19 cellular contexts compared by ENCODE assay signal in the genomic region with DNA sequence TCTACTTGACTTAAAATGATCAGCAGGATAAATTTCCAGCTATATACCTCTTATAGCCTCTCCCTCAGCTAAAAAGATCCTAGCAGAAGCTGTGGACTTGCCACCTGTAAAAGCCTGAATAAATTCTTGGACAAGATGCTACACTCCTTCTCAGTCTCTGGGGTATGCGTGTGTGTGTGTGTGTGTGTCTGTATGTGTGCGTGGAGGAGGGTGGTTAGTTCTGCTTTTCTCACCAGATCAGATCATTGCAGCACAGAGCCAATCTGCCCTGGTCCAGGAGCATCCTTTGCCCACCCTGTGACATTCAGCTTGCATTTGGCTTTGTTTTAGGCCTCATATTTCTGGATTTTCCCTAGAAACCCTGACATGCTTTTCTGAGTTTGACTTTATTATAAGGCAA.
A peak's percentile ranks its signal among the peaks of the same experiment; 100 is the strongest.
DNase-seq lines count a peak whose midpoint lies in the region; ATAC-seq and TF ChIP-seq lines count a peak whose summit lies in the region.
"Had no signal": no experiment of that assay in that cellular context is flagged by ENCODE, and none has a peak within 500 bp of the region (broad histone marks: within the 10 kb centered on the region; RNA-seq: fewer than 3 reads in every experiment).

No MANE protein-coding gene starts in this region.

- H3K27ac ChIP-seq in osteoblast (ENCODE audit: low read depth, low read length), result no peak overlapping the region
- H3K27ac ChIP-seq in CD4-positive, alpha-beta memory T cell (ENCODE audit: low read depth, low read length), result no peak overlapping the region

- no peaks in the 10 kb centered on the region for H3K4me1 ChIP-seq in osteoblast (ENCODE audit: insufficient read depth, low read length)
- no peaks in the 10 kb centered on the region for H3K4me1 ChIP-seq in CD4-positive, alpha-beta memory T cell (ENCODE audit: insufficient read depth, low read length)
- H3K4me1 ChIP-seq: A549 had no signal

- H2AFZ ChIP-seq in osteoblast (ENCODE audit: low read length), result no peak overlapping the region
- H2AFZ ChIP-seq: GM23338 had no signal

- no peaks in the 10 kb centered on the region for H3K4me1 Mint-ChIP-seq in CD4-positive, alpha-beta memory T cell
- no peaks in the 10 kb centered on the region for H3K4me1 Mint-ChIP-seq in stimulated activated effector memory CD8-positive, alpha-beta T cell treated with anti-CD3 and anti-CD28 coated beads, Interleukin-12 subunit alpha, Interleukin-12 subunit beta, amount 100 ng/mL, for 72 hours
- H3K4me1 Mint-ChIP-seq: T-helper 17 cell had no signal

- H3K27me3 Mint-ChIP-seq in CD4-positive, alpha-beta memory T cell, result no peaks in the 10 kb centered on the region
- H3K27me3 Mint-ChIP-seq: T-helper 17 cell had no signal

- no peak overlapping the region for H3K4me3 ChIP-seq in osteoblast (ENCODE audit: insufficient read depth, low read length)
- H3K4me3 ChIP-seq in CD4-positive, alpha-beta memory T cell (ENCODE audit: low read length in 2 of 2), result no peak overlapping the region
- H3K4me3 ChIP-seq: A549, GM23338, K562 had no signal

- H4K20me1 ChIP-seq in osteoblast (ENCODE audit: insufficient read depth, low read length), result no peaks in the 10 kb centered on the region

- no peak for TF ChIP-seq CTCF in osteoblast (IDR thresholded peaks at IDR 0.05; ENCODE audit: extremely low read depth, low read depth, low read length)

- no peak overlapping the region for H3K27ac Mint-ChIP-seq in CD4-positive, alpha-beta memory T cell
- no peak overlapping the region for H3K27ac Mint-ChIP-seq in stimulated activated effector memory CD8-positive, alpha-beta T cell treated with anti-CD3 and anti-CD28 coated beads, Interleukin-12 subunit alpha, Interleukin-12 subunit beta, amount 100 ng/mL, for 72 hours
- H3K27ac Mint-ChIP-seq: CD8-positive, alpha-beta T cell; GM23338; T-helper 17 cell had no signal

- peaks cover 3 to 15% (median 9%) of the 10 kb centered on the region in 8 donors for H3K9me3 Mint-ChIP-seq in CD4-positive, alpha-beta memory T cell
- H3K9me3 Mint-ChIP-seq in stimulated activated effector memory CD8-positive, alpha-beta T cell treated with anti-CD3 and anti-CD28 coated beads, Interleukin-12 subunit alpha, Interleukin-12 subunit beta, amount 100 ng/mL, for 72 hours, result peaks cover 26% of the 10 kb centered on the region

- no peaks in the 10 kb centered on the region for H3K36me3 Mint-ChIP-seq in CD4-positive, alpha-beta memory T cell
- no peaks in the 10 kb centered on the region for H3K36me3 Mint-ChIP-seq in stimulated activated effector memory CD8-positive, alpha-beta T cell treated with anti-CD3 and anti-CD28 coated beads, Interleukin-12 subunit alpha, Interleukin-12 subunit beta, amount 100 ng/mL, for 72 hours
- H3K36me3 Mint-ChIP-seq: CD8-positive, alpha-beta T cell had no signal

- CTCF ChIA-PET in CD4-positive, alpha-beta memory T cell (lab: Charles Lee; ENCODE audit: partially characterized antibody), result no interaction called here

- POLR2A ChIA-PET in CD4-positive, alpha-beta memory T cell (lab: Charles Lee; ENCODE audit: partially characterized antibody), result no interaction called here

- H3K27me3 ChIP-seq in osteoblast (ENCODE audit: insufficient read depth, low read length), result no peaks in the 10 kb centered on the region
- no peaks in the 10 kb centered on the region for H3K27me3 ChIP-seq in CD4-positive, alpha-beta memory T cell (ENCODE audit: insufficient read depth, low read length)

- no peaks in the 10 kb centered on the region for H3K79me2 ChIP-seq in osteoblast (ENCODE audit: insufficient read depth, low read length)

- H3K4me3 Mint-ChIP-seq in CD4-positive, alpha-beta memory T cell, result no peak overlapping the region
- H3K4me3 Mint-ChIP-seq in stimulated activated effector memory CD8-positive, alpha-beta T cell treated with anti-CD3 and anti-CD28 coated beads, Interleukin-12 subunit alpha, Interleukin-12 subunit beta, amount 100 ng/mL, for 72 hours, result no peak overlapping the region
- H3K4me3 Mint-ChIP-seq: CD8-positive, alpha-beta T cell; GM23338; T-helper 17 cell had no signal

- ATAC-seq in GM18873 (IDR thresholded peaks at IDR 0.05; ENCODE audit: low FRiP score, unreplicated experiment), result no peak
- no peak for ATAC-seq in stimulated activated effector memory CD8-positive, alpha-beta T cell treated with anti-CD3 and anti-CD28 coated beads, Interleukin-12 subunit alpha, Interleukin-12 subunit beta, amount 100 ng/mL, for 72 hours
- ATAC-seq: A549; CD8-positive, alpha-beta T cell; GM23338; K562; SK-N-SH treated with all-trans-retinoic acid at 6 μM for 48 hours; T-helper 17 cell had no signal

- no peaks in the 10 kb centered on the region for H3K9me3 ChIP-seq in osteoblast (ENCODE audit: low read depth, low read length)
- no peaks in the 10 kb centered on the region for H3K9me3 ChIP-seq in CD4-positive, alpha-beta memory T cell (ENCODE audit: control insufficient read depth in 1 of 2, low read length in 2 of 2)
- H3K9me3 ChIP-seq: A549 had no signal

- peak; percentile 34 for DNase-seq in CD1c-positive myeloid dendritic cell (ENCODE audit: extremely low spot score)
- DNase-seq in MV-4-11 (lab: John Stamatoyannopoulos, UW), result peak; percentile 65
- peak; percentile 45 for DNase-seq in OCI-M1 (lab: John Stamatoyannopoulos, UW)
- DNase-seq in osteoblast (ENCODE audit: insufficient read length, low spot score, missing footprints), result peak; percentile 25
- DNase-seq in CD4-positive, alpha-beta memory T cell, result no peak
- DNase-seq in GM19240 (ENCODE audit: insufficient read length, low spot score), result no peak
- DNase-seq in stimulated activated effector memory CD8-positive, alpha-beta T cell treated with anti-CD3 and anti-CD28 coated beads, Interleukin-12 subunit alpha, Interleukin-12 subunit beta, amount 100 ng/mL, for 72 hours (ENCODE audit: low spot score in 2 of 2), result no peak
- DNase-seq: CD8-positive, alpha-beta T cell; NCI-H1436; NCI-H2029; NCI-H2171 treated with DMSO at 0.1 percent for 48 hours; NCI-H82; SHP77 treated with DMSO at 0.1 percent for 48 hours; T-helper 17 cell had no signal

- no peak overlapping the region for H3K4me2 ChIP-seq in osteoblast (ENCODE audit: insufficient read depth, low read length)
- H3K4me2 ChIP-seq: A549, GM23338 had no signal

- no peaks in the 10 kb centered on the region for H3K36me3 ChIP-seq in osteoblast (ENCODE audit: insufficient read depth, low read length)
- H3K36me3 ChIP-seq in CD4-positive, alpha-beta memory T cell (ENCODE audit: insufficient read depth, low read length), result no peaks in the 10 kb centered on the region

- intact Hi-C loops in CD4-positive, alpha-beta memory T cell (cut with micrococcal nuclease), result no loop called here

Comparison
In these comparisons a context has a peak if more than half of its experiments do, and no peak if none do; other contexts are left out.
1. DNase-seq: peak in CD1c-positive myeloid dendritic cell (single experiment), MV-4-11 (single experiment), OCI-M1 (single experiment) and osteoblast (single experiment); none in CD4-positive, alpha-beta memory T cell (0 of 5), GM19240 (single experiment) and stimulated activated effector memory CD8-positive, alpha-beta T cell treated with anti-CD3 and anti-CD28 coated beads, Interleukin-12 subunit alpha, Interleukin-12 subunit beta, amount 100 ng/mL, for 72 hours (0 of 2).